ENCODE assay signal across 6 cellular contexts in genomic region chr7:141737118-141737835, GRCh38. TPM values are rescaled to one million over a fixed set of nuclear protein-coding genes. Genes with fewer than 3 reads are reported as not detected.
DNase-seq lines count a peak whose midpoint lies in the region; ATAC-seq, FAIRE-seq and TF ChIP-seq lines count a peak whose summit lies in the region.

No MANE protein-coding gene starts in this region.

- peak overlapping the region in 1 of 2 donors; percentile 74 for H3K27ac ChIP-seq in kidney (ENCODE audit: low read depth in 2 of 2, low read length in 2 of 2)

- H3K36me3 ChIP-seq in kidney (ENCODE audit: control insufficient read depth in 1 of 2, insufficient read depth in 2 of 2, low read length in 2 of 2), result peaks cover 7 to 10% of the 10 kb centered on the region in 2 donors

- H3K4me3 ChIP-seq in kidney (ENCODE audit: low read length in 2 of 2), result peak overlapping the region; percentile 90 to 99

- H3K4me1 ChIP-seq in kidney (ENCODE audit: control insufficient read depth in 1 of 2, insufficient read depth in 1 of 2, low read depth in 1 of 2, low read length in 2 of 2), result peaks cover 8 to 10% of the 10 kb centered on the region in 2 donors

- ATAC-seq in HG03045 (IDR thresholded peaks at IDR 0.05; ENCODE audit: unreplicated experiment) (no peak), GM21515 (IDR thresholded peaks at IDR 0.05; ENCODE audit: unreplicated experiment) (no peak)

- H3K27me3 Mint-ChIP-seq in activated CD4-positive, alpha-beta memory T cell treated with anti-CD3 and anti-CD28 coated beads for 36 hours, result no peaks in the 10 kb centered on the region

- H3K9ac ChIP-seq in kidney (ENCODE audit: low read length in 2 of 2), result peak overlapping the region in 1 of 2 donors; percentile 95

- no peak for FAIRE-seq in kidney (lab: Jason Lieb, UNC)

- peaks cover 32% of the 10 kb centered on the region for H3K4me1 Mint-ChIP-seq in activated CD4-positive, alpha-beta memory T cell treated with anti-CD3 and anti-CD28 coated beads for 36 hours (ENCODE audit: low read depth)

- H3K9me3 ChIP-seq in kidney (ENCODE audit: control insufficient read depth in 1 of 2, low read length in 2 of 2), result no peaks in the 10 kb centered on the region

- no peaks in the 10 kb centered on the region for H3K9me3 Mint-ChIP-seq in activated CD4-positive, alpha-beta memory T cell treated with anti-CD3 and anti-CD28 coated beads for 36 hours

- peak; percentile 16 to 35 for DNase-seq in NCI-H526 (lab: John Stamatoyannopoulos, UW)
- no peak for DNase-seq in NCI-H526 treated with DMSO at 0.1 percent for 48 hours (lab: John Stamatoyannopoulos, UW)
- DNase-seq in activated CD4-positive, alpha-beta memory T cell treated with anti-CD3 and anti-CD28 coated beads for 36 hours, result peak; percentile 13
- DNase-seq in kidney, result no peak

- H3K36me3 Mint-ChIP-seq in activated CD4-positive, alpha-beta memory T cell treated with anti-CD3 and anti-CD28 coated beads for 36 hours, result peaks cover 29% of the 10 kb centered on the region

- TF ChIP-seq CTCF in kidney (IDR thresholded peaks at IDR 0.05; ENCODE audit: borderline replicate concordance, extremely low read depth, insufficient read depth), result no peak

- intact Hi-C loops in activated CD4-positive, alpha-beta memory T cell treated with anti-CD3 and anti-CD28 coated beads for 36 hours (cut with micrococcal nuclease), result loop anchor here (10.0 kb wide), 1 partner anchor 1562 kb away; the partner anchor contains the start of gene KDM7A
- intact Hi-C loops in kidney (cut with DNase I), result no loop called here

- peak overlapping the region; percentile 99 for H3K27ac Mint-ChIP-seq in activated CD4-positive, alpha-beta memory T cell treated with anti-CD3 and anti-CD28 coated beads for 36 hours

- POLR2A ChIA-PET in activated CD4-positive, alpha-beta memory T cell treated with anti-CD3 and anti-CD28 coated beads for 36 hours (lab: Charles Lee), result interaction anchor here (1.3 to 2.6 kb wide), 3 partner anchors 19 to 186 kb away, joined by 4 to 20 read pairs (median 5); partner anchors contain the start of genes AGK and DENND11

- peak overlapping the region; percentile 99 for H3K4me3 Mint-ChIP-seq in activated CD4-positive, alpha-beta memory T cell treated with anti-CD3 and anti-CD28 coated beads for 36 hours

- CTCF ChIA-PET in activated CD4-positive, alpha-beta memory T cell treated with anti-CD3 and anti-CD28 coated beads for 36 hours (lab: Charles Lee), result interaction anchor here (0.7 to 3.9 kb wide), 25 partner anchors 10 to 739 kb away, joined by 3 to 57 read pairs (median 6); partner anchors contain the start of genes AGK, DENND11, MRPS33 and WEE2

RNA-seq across cellular contexts. Expression of gene SSBP1, which starts 0.9 kb away (rescaled TPM):
- total RNA-seq in activated CD4-positive, alpha-beta memory T cell treated with anti-CD3 and anti-CD28 coated beads for 36 hours, result 100 to 1,000 TPM; 207 to 234 TPM
- 90.2 TPM for total RNA-seq in kidney
- polyA plus RNA-seq in kidney (ENCODE audit: insufficient read depth, low read depth, low replicate concordance), result 190 TPM

RNA-seq across cellular contexts. Expression of gene TAS2R3, which starts 26.6 kb away (rescaled TPM):
- total RNA-seq in activated CD4-positive, alpha-beta memory T cell treated with anti-CD3 and anti-CD28 coated beads for 36 hours, result under 1 TPM; 0.59 to 0.63 TPM
- 2.7 TPM for total RNA-seq in kidney
- polyA plus RNA-seq in kidney (ENCODE audit: insufficient read depth, low read depth, low replicate concordance), result not detected

RNA-seq across cellular contexts. Expression of gene WEE2, which starts 29.1 kb away (rescaled TPM):
- total RNA-seq in activated CD4-positive, alpha-beta memory T cell treated with anti-CD3 and anti-CD28 coated beads for 36 hours, result not detected
- 0.06 TPM for total RNA-seq in kidney
- polyA plus RNA-seq in kidney (ENCODE audit: insufficient read depth, low read depth, low replicate concordance), result 0.13 TPM

RNA-seq across cellular contexts. Expression of gene DENND11, which starts 35.3 kb away (rescaled TPM):
- 10 to 100 TPM; 27.5 to 28.9 TPM for total RNA-seq in activated CD4-positive, alpha-beta memory T cell treated with anti-CD3 and anti-CD28 coated beads for 36 hours
- 22.6 TPM for total RNA-seq in kidney
- 6.1 TPM for polyA plus RNA-seq in kidney (ENCODE audit: insufficient read depth, low read depth, low replicate concordance)

RNA-seq across cellular contexts. Expression of gene TAS2R4, which starts 39.2 kb away (rescaled TPM):
- total RNA-seq in activated CD4-positive, alpha-beta memory T cell treated with anti-CD3 and anti-CD28 coated beads for 36 hours, result under 1 TPM; 0.56 to 0.62 TPM
- total RNA-seq in kidney, result 2.5 TPM
- not detected for polyA plus RNA-seq in kidney (ENCODE audit: insufficient read depth, low read depth, low replicate concordance)

Comparison
In these comparisons a context has a peak if more than half of its experiments do, and no peak if none do; other contexts are left out.
1. DNase-seq: peak in NCI-H526 (2 of 2) and activated CD4-positive, alpha-beta memory T cell treated with anti-CD3 and anti-CD28 coated beads for 36 hours (single experiment); none in NCI-H526 treated with DMSO at 0.1 percent for 48 hours (single experiment) and kidney (single experiment).